ENCODE assay signal across 13 cellular contexts in the genomic region with DNA sequence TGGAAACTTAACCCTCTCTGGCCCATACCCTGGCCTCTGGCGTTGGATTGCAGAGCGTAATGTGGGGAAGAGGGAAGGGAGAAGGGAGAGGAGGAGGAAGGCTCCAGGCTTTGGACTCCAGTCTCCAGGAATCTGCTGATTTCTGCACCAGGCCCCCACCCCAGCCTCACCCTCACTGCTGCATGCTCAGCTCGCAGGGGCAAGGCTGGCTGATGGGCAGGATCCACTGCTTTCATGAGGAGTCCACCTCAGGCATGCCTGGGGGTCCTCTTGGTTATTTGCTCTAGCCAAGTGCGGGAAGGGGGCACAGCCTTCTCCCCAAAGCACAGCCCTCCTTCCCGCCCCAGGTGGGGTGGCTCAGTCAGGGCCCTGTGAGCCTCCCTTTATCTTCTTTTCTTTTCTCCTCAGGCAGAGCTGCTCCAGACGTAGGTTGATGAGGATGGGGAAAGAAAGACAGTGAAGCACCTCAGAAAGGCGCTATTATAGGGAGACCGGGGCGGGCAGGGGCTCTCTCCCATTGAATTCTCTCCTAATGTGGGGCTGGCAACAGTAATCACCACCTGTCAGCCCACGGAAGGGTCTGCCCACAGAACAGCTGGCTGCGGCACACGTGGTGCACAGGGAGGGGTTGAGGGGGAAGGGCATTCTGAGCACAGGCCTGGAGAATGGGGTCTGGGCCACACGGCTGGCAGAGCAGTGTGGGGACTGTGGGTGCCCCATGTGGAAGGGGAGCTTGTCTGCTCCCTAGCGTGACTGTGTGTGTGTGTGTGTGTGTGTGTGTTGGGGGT. TPM values are rescaled to one million over a fixed set of nuclear protein-coding genes. Genes with fewer than 3 reads are reported as not detected.
DNase-seq lines count a peak whose midpoint lies in the region; ATAC-seq, FAIRE-seq and TF ChIP-seq lines count a peak whose summit lies in the region.
"Had no signal": no experiment of that assay in that cellular context is flagged by ENCODE, and none has a peak within 500 bp of the region (broad histone marks: within the 10 kb centered on the region; RNA-seq: fewer than 3 reads in every experiment).

No MANE protein-coding gene starts in this region.

- CTCF ChIA-PET in GM12878 (lab: Yijun Ruan, JAX), result interaction anchor here (1.0 kb wide), 1 partner anchor 300 kb away, joined by 5 read pairs; no protein-coding TSS in a partner anchor

- peaks cover 19% of the 10 kb centered on the region for H3K4me1 Mint-ChIP-seq in stimulated activated naive CD8-positive, alpha-beta T cell treated with anti-CD3 and anti-CD28 coated beads, Interleukin-15, amount 100 ng/mL, for 72 hours

- H3K9ac ChIP-seq in GM12878 (ENCODE audit: control insufficient read depth, insufficient read depth, low read length) (no peak overlapping the region), mesenchymal stem cell (ENCODE audit: low read length) (peak overlapping the region; percentile 72)

- POLR2A ChIA-PET in GM12878 (lab: Charles Lee), result no interaction called here

- SMC1A ChIA-PET in GM12878 (lab: Charles Lee; ENCODE audit: uncharacterized antibody, unreplicated experiment), result interaction anchor here (0.6 to 1.0 kb wide), 4 partner anchors 13 to 300 kb away, joined by 3 to 6 read pairs (median 3); no protein-coding TSS in a partner anchor

- 49% methylated on average over 14 of the region's 14 CpGs for WGBS in GM12878 (ENCODE audit: insufficient coverage, insufficient replicate concordance, low lambda C conversion rate, missing lambda C conversion rate)
- WGBS in mesenchymal stem cell, result 86% methylated on average over 13 of the region's 14 CpGs

- H3K14ac ChIP-seq in mesenchymal stem cell (ENCODE audit: low read length in 2 of 2), result peak overlapping the region in 1 of 2 experiments; percentile 19

- no peak overlapping the region for H3K4me3 Mint-ChIP-seq in stimulated activated naive CD8-positive, alpha-beta T cell treated with anti-CD3 and anti-CD28 coated beads, Interleukin-15, amount 100 ng/mL, for 72 hours
- H3K4me3 Mint-ChIP-seq: activated naive CD8-positive, alpha-beta T cell treated with anti-CD3 and anti-CD28 coated beads for 36 hours had no signal

- no peaks in the 10 kb centered on the region for H3K36me3 ChIP-seq in GM12878 (ENCODE audit: control insufficient read depth in 2 of 2, insufficient read depth in 2 of 2, low read length in 1 of 2)
- peaks cover 8 to 9% of the 10 kb centered on the region in 2 experiments for H3K36me3 ChIP-seq in mesenchymal stem cell (ENCODE audit: control insufficient read depth in 1 of 2, insufficient read depth in 2 of 2, low read depth in 1 of 2, low read length in 2 of 2)
- H3K36me3 ChIP-seq: HAP-1 had no signal

- intact Hi-C loops in GM12878 (cut with micrococcal nuclease; ENCODE audit: unreplicated experiment), result no loop called here

- peaks cover 0 to 5% of the 10 kb centered on the region in 2 donors for H3K9me3 Mint-ChIP-seq in stimulated activated naive CD8-positive, alpha-beta T cell treated with anti-CD3 and anti-CD28 coated beads, Interleukin-15, amount 100 ng/mL, for 72 hours
- H3K9me3 Mint-ChIP-seq: activated naive CD8-positive, alpha-beta T cell treated with anti-CD3 and anti-CD28 coated beads for 36 hours had no signal

- H3K27ac Mint-ChIP-seq in stimulated activated naive CD8-positive, alpha-beta T cell treated with anti-CD3 and anti-CD28 coated beads, Interleukin-15, amount 100 ng/mL, for 72 hours, result peak overlapping the region in 1 of 2 donors; percentile 57
- H3K27ac Mint-ChIP-seq: activated naive CD8-positive, alpha-beta T cell treated with anti-CD3 and anti-CD28 coated beads for 36 hours; stimulated activated naive B cell treated with anti-CD40 and anti-IgM and Interleukin-4, amounts not matched to agents 10 μg/mL and 1 μg/mL and 100 μg/mL, for 72 hours had no signal

- no peak for TF ChIP-seq CTCF in GM12878 (IDR thresholded peaks at IDR 0.05 in 2 of 3, conservative IDR thresholded peaks at IDR 0.05 in 1 of 3; ENCODE audit: control insufficient read depth in 2 of 3, extremely low read depth in 1 of 3, insufficient read depth in 1 of 3, low read depth in 3 of 3, low read length in 3 of 3)

- H4K91ac ChIP-seq in mesenchymal stem cell (ENCODE audit: low read length), result peak overlapping the region; percentile 93

- no TSS peak for BruUV-seq in GM12878 (replicated peaks; lab: Mats Ljungman, UMichigan)

- no peaks in the 10 kb centered on the region; the same call in 2 of the 3 replicates for H3K9me3 ChIP-seq in GM12878 (replicated peaks; ENCODE audit: control insufficient read depth, insufficient read depth, low read length)
- H3K9me3 ChIP-seq in mesenchymal stem cell (ENCODE audit: control insufficient read depth, low read length), result no peaks in the 10 kb centered on the region
- H3K9me3 ChIP-seq: HAP-1 had no signal

- H3K79me1 ChIP-seq in mesenchymal stem cell (replicated peaks; ENCODE audit: low read length, poor library complexity, severe bottlenecking), result peaks cover 7% of the 10 kb centered on the region

- TF ChIP-seq EP300 in GM12878 (IDR thresholded peaks at IDR 0.05; ENCODE audit: borderline replicate concordance in 1 of 2, control insufficient read depth in 1 of 2, low read depth in 2 of 2, low read length in 2 of 2), result no peak

- peak overlapping the region; percentile 83 for H4K8ac ChIP-seq in mesenchymal stem cell (ENCODE audit: low read length)

- no peaks in the 10 kb centered on the region for H3K79me2 ChIP-seq in GM12878 (ENCODE audit: control insufficient read depth, insufficient read depth, low read length)

- H3K4me1 ChIP-seq in GM12878 (ENCODE audit: control insufficient read depth, insufficient read depth, low read length) (no peaks in the 10 kb centered on the region), mesenchymal stem cell (ENCODE audit: control insufficient read depth, insufficient read depth, low read depth, low read length) (peaks cover 45% of the 10 kb centered on the region)

- H2BK5ac ChIP-seq in mesenchymal stem cell (ENCODE audit: low read depth, low read length, poor library complexity, severe bottlenecking), result no peak overlapping the region

- ATAC-seq in GM12878 (no peak), HG03439 (IDR thresholded peaks at IDR 0.05; ENCODE audit: unreplicated experiment) (no peak)
- ATAC-seq in stimulated activated naive CD8-positive, alpha-beta T cell treated with anti-CD3 and anti-CD28 coated beads, Interleukin-15, amount 100 ng/mL, for 72 hours, result no peak
- ATAC-seq: Panc1; stimulated activated naive B cell treated with anti-CD40 and anti-IgM and Interleukin-4, amounts not matched to agents 10 μg/mL and 1 μg/mL and 100 μg/mL, for 72 hours had no signal

- in situ Hi-C loops in GM12878 (cut with MboI), result loop anchor here (5.0 kb wide), 1 partner anchor 294 kb away; no protein-coding TSS in a partner anchor

- H2AFZ ChIP-seq in GM12878 (ENCODE audit: control insufficient read depth, low read depth, low read length) (no peak overlapping the region), mesenchymal stem cell (ENCODE audit: low read depth, low read length) (no peak overlapping the region)

- H3K4me3 ChIP-seq in GM12878 (no peak overlapping the region), mesenchymal stem cell (ENCODE audit: insufficient read depth in 1 of 2, low read depth in 1 of 2, low read length in 2 of 2) (peak overlapping the region in 1 of 2 experiments; percentile 85)
- H3K4me3 ChIP-seq: HAP-1 had no signal

- H3K4me2 ChIP-seq in GM12878 (ENCODE audit: control insufficient read depth, insufficient read depth) (no peak overlapping the region; the same call in 1 of the 2 replicates), mesenchymal stem cell (ENCODE audit: low read length, poor library complexity, severe bottlenecking) (peak overlapping the region; percentile 49)

- DNase-seq in DMS 273 (lab: John Stamatoyannopoulos, UW; ENCODE audit: unreplicated experiment), result peak; percentile 36
- no peak for DNase-seq in DMS 273 treated with DMSO at 0.1 percent for 48 hours (lab: John Stamatoyannopoulos, UW)
- no peak for DNase-seq in GM12878 (ENCODE audit: low read depth, low spot score)
- no peak for DNase-seq in mesenchymal stem cell
- no peak for DNase-seq in activated T-cell treated with anti-CD3 and anti-CD28 coated beads, Interleukin-2, amount 50 U/mL, for 1 hour
- no peak for DNase-seq in stimulated activated naive CD8-positive, alpha-beta T cell treated with anti-CD3 and anti-CD28 coated beads, Interleukin-15, amount 100 ng/mL, for 72 hours
- DNase-seq: activated naive CD8-positive, alpha-beta T cell treated with anti-CD3 and anti-CD28 coated beads for 36 hours; stimulated activated naive B cell treated with anti-CD40 and anti-IgM and Interleukin-4, amounts not matched to agents 10 μg/mL and 1 μg/mL and 100 μg/mL, for 72 hours had no signal

- RAD21 ChIA-PET in GM12878 (lab: Charles Lee; ENCODE audit: unreplicated experiment), result interaction anchor here (1.6 kb wide), 1 partner anchor 300 kb away, joined by 6 read pairs; no protein-coding TSS in a partner anchor

- no peaks in the 10 kb centered on the region for H3K27me3 Mint-ChIP-seq in stimulated activated naive CD8-positive, alpha-beta T cell treated with anti-CD3 and anti-CD28 coated beads, Interleukin-15, amount 100 ng/mL, for 72 hours
- H3K27me3 Mint-ChIP-seq: activated naive CD8-positive, alpha-beta T cell treated with anti-CD3 and anti-CD28 coated beads for 36 hours had no signal

- H3K23ac ChIP-seq in mesenchymal stem cell (ENCODE audit: low read length in 2 of 2), result peak overlapping the region in 1 of 2 experiments; percentile 29

- peak overlapping the region; percentile 65 to 81 for H3K4ac ChIP-seq in mesenchymal stem cell (ENCODE audit: low read depth in 1 of 2, low read length in 2 of 2)

- no peak for TF ChIP-seq RAD21 in GM12878 (IDR thresholded peaks at IDR 0.05; ENCODE audit: insufficient read depth, low read depth, low read length)

- no peak overlapping the region for H2BK120ac ChIP-seq in mesenchymal stem cell (ENCODE audit: low read depth, low read length)

- peak overlapping the region; percentile 73 to 97 for H2BK12ac ChIP-seq in mesenchymal stem cell (ENCODE audit: low read length in 2 of 2)

- H3K27ac ChIP-seq in GM12878 (ENCODE audit: control insufficient read depth, insufficient read depth), result no peak overlapping the region
- peak overlapping the region; percentile 40 for H3K27ac ChIP-seq in mesenchymal stem cell (ENCODE audit: low read length, poor library complexity, severe bottlenecking)
- peak overlapping the region; percentile 13 for H3K27ac ChIP-seq in temporal lobe (ENCODE audit: low read depth, low read length)
- H3K27ac ChIP-seq: 22Rv1 had no signal

- peak overlapping the region; percentile 75 for H2AK5ac ChIP-seq in mesenchymal stem cell (ENCODE audit: low read length, severe bottlenecking)

- H2BK15ac ChIP-seq in mesenchymal stem cell (ENCODE audit: low read depth, poor library complexity, severe bottlenecking), result peak overlapping the region; percentile 70

- no peak for TF ChIP-seq POLR2A in GM12878 (IDR thresholded peaks at IDR 0.05; ENCODE audit: low read depth, low read length)

- peak overlapping the region; percentile 59 to 90 for H3K18ac ChIP-seq in mesenchymal stem cell (ENCODE audit: low read depth in 1 of 2, low read length in 2 of 2)

- no peak for FAIRE-seq in GM12878 (lab: Jason Lieb, UNC)

- no peaks in the 10 kb centered on the region for H4K20me1 ChIP-seq in GM12878 (ENCODE audit: control insufficient read depth, insufficient read depth)

- H3K27me3 ChIP-seq in GM12878 (replicated peaks in 1 of 2; ENCODE audit: control insufficient read depth in 2 of 2, insufficient read depth in 2 of 2, low read length in 1 of 2), result no peaks in the 10 kb centered on the region
- no peaks in the 10 kb centered on the region for H3K27me3 ChIP-seq in mesenchymal stem cell (ENCODE audit: control insufficient read depth in 1 of 2, insufficient read depth in 1 of 2, low read length in 2 of 2)

RNA-seq across cellular contexts. Expression of a gene that starts 3.9 kb away (rescaled TPM):
- total RNA-seq in GM12878 (2013; cell fraction: nucleolus; rRNA removed), result not detected in 2 replicates
- not detected in 2 replicates for total RNA-seq in GM12878 (2014; rRNA removed)
- not detected in 2 replicates for total RNA-seq in GM12878 (2014; rRNA removed; fragmentation: Illumina TruSeq; extraction: Trizol)
- 0.11 TPM in 1 of 2 replicates, not detected in the other for total RNA-seq in GM12878 (2021)
- polyA plus RNA-seq in GM12878 (2011; ENCODE audit: low read depth), result not detected
- polyA plus RNA-seq in GM12878 (2011; rRNA removed), result not detected in 2 replicates
- 0.03 and 0.06 TPM in 2 replicates for polyA plus RNA-seq in GM12878 (2011; cell fraction: cytosol; rRNA removed)
- polyA plus RNA-seq in GM12878 (2011; cell fraction: nucleus; rRNA removed), result 0.12 TPM in 2 replicates
- polyA plus RNA-seq in GM12878 (2012), result not detected in 2 replicates
- 0.03 TPM in 1 of 2 replicates, not detected in the other for polyA plus RNA-seq in GM12878 (2014; fragmentation: Illumina TruSeq; extraction: Trizol)
- polyA plus RNA-seq in GM12878 (2014; fragmentation: Nextera tagmentation; extraction: Ambion mirVana), result not detected
- polyA plus RNA-seq in GM12878 (2014; rRNA removed), result not detected in 2 replicates
- polyA plus RNA-seq in GM12878 (2016; fragmentation: Nextera tagmentation; extraction: Ambion mirVana), result not detected
- 0.10 and 0.59 TPM in 2 replicates for polyA minus RNA-seq in GM12878 (2011; rRNA and poly(A)+ RNA removed)
- polyA minus RNA-seq in GM12878 (2011; cell fraction: cytosol; rRNA and poly(A)+ RNA removed), result not detected in 2 replicates
- 0.85 and 1.1 TPM in 2 replicates for polyA minus RNA-seq in GM12878 (2011; cell fraction: nucleus; rRNA and poly(A)+ RNA removed)
- 118 TPM for polyA plus RNA-seq in mesenchymal stem cell (2013, experiment 1 of 2)
- polyA plus RNA-seq in mesenchymal stem cell (2013, experiment 2 of 2), result 119 TPM
- 12.3 TPM for total RNA-seq in temporal lobe

RNA-seq across cellular contexts. Expression of a gene that starts 54.0 kb away (rescaled TPM):
- 23.1 and 25.9 TPM in 2 replicates for total RNA-seq in GM12878 (2013; cell fraction: nucleolus; rRNA removed)
- total RNA-seq in GM12878 (2014; rRNA removed) (14.3 and 16.1 TPM in 2 replicates), GM12878 (2014; rRNA removed; fragmentation: Illumina TruSeq; extraction: Trizol) (10.4 and 11.6 TPM in 2 replicates), GM12878 (2021) (26.5 and 28.0 TPM in 2 replicates), temporal lobe (34.4 TPM)
- polyA plus RNA-seq in GM12878 (2011; ENCODE audit: low read depth), result 7.9 TPM
- polyA plus RNA-seq in GM12878 (2011; rRNA removed) (26.9 and 33.9 TPM in 2 replicates), GM12878 (2014; fragmentation: Illumina TruSeq; extraction: Trizol) (17.5 and 26.6 TPM in 2 replicates), GM12878 (2014; fragmentation: Nextera tagmentation; extraction: Ambion mirVana) (1 to 10 TPM; 4.2 to 4.5 TPM), GM12878 (2014; rRNA removed) (12.5 and 13.4 TPM in 2 replicates), GM12878 (2016; fragmentation: Nextera tagmentation; extraction: Ambion mirVana) (1 to 10 TPM; 4.8 to 6.1 TPM)
- 31.9 and 32.8 TPM in 2 replicates for polyA plus RNA-seq in GM12878 (2011; cell fraction: cytosol; rRNA removed)
- polyA plus RNA-seq in GM12878 (2011; cell fraction: nucleus; rRNA removed), result 34.9 and 47.6 TPM in 2 replicates
- polyA plus RNA-seq in GM12878 (2012), result 8.5 and 11.6 TPM in 2 replicates
- polyA minus RNA-seq in GM12878 (2011; rRNA and poly(A)+ RNA removed), result 113 and 122 TPM in 2 replicates
- polyA minus RNA-seq in GM12878 (2011; cell fraction: cytosol; rRNA and poly(A)+ RNA removed), result 35.3 and 36.7 TPM in 2 replicates
- 24.9 and 29.2 TPM in 2 replicates for polyA minus RNA-seq in GM12878 (2011; cell fraction: nucleus; rRNA and poly(A)+ RNA removed)
- polyA plus RNA-seq in mesenchymal stem cell (2013, experiment 1 of 2), result 21.0 TPM
- 20.0 TPM for polyA plus RNA-seq in mesenchymal stem cell (2013, experiment 2 of 2)

Comparison
In these comparisons a context has a peak if more than half of its experiments do, and no peak if none do; other contexts are left out.
1. RNA of a gene that starts 3.9 kb away (total RNA-seq): 12.3 TPM in temporal lobe (single experiment); 0.11 TPM in GM12878; every median in the first group is over 10 times any median in the second.